19 cellular contexts compared by ENCODE assay signal in the genomic region with DNA sequence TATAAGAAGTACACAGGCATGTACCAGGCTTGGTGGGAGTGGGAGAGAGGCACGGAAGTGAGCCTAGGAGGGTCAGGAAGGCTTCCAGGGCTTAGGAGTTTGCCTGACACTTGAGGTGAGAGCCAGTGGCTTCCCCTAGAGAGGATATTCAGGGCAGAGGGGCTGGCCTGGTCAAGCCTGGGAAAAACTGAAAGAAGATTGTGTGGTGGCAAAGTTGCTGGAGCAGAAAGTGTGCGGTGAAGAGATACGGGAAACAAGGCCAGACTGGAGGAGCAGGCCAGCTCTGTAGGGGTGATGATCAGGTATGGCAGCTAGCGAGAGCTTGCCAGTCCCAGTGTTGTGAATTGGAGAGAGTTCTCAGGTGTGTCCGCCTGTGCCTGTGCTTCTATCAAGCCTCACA.
"Had no signal": no experiment of that assay in that cellular context is flagged by ENCODE, and none has a peak within 500 bp of the region (broad histone marks: within the 10 kb centered on the region; RNA-seq: fewer than 3 reads in every experiment).

No MANE protein-coding gene starts in this region.

- H3K4me1 ChIP-seq: colonic mucosa, prostate gland had no signal

- ATAC-seq: activated T-cell treated with anti-CD3 and anti-CD28 coated beads, Interleukin-2, amount 50 U/mL, for 72 hours; left lung; natural killer cell; stimulated activated naive CD8-positive, alpha-beta T cell treated with anti-CD3 and anti-CD28 coated beads, Interleukin-15, Interleukin-2, amounts not matched to agents 100 U/mL and 50 U/mL, for 24 hours; T-cell had no signal

- H3K27me3 ChIP-seq: colonic mucosa, left lung, ovary, right atrium auricular region, tibial artery had no signal

- H3K9me3 ChIP-seq: colonic mucosa, left lung, ovary, prostate gland, right atrium auricular region, tibial artery had no signal

- H3K27ac ChIP-seq: colonic mucosa, left lung, ovary, prostate gland, right atrium auricular region, tibial artery had no signal

- H3K4me3 ChIP-seq: colonic mucosa, left lung, ovary, prostate gland, right atrium auricular region, tibial artery had no signal

- H3K36me3 ChIP-seq: colonic mucosa, left lung, ovary, prostate gland, right atrium auricular region, tibial artery had no signal

- DNase-seq: activated CD4-positive, alpha-beta memory T cell treated with anti-CD3 and anti-CD28 coated beads for 36 hours; activated CD4-positive, alpha-beta T cell treated with anti-CD3 and anti-CD28 coated beads for 48 hours; activated effector memory CD4-positive, alpha-beta T cell treated with Interleukin-2 at 50 U/mL for 16 hours; activated naive CD4-positive, alpha-beta T cell treated with anti-CD3 and anti-CD28 coated beads for 36 hours; activated naive CD8-positive, alpha-beta T cell treated with anti-CD3 and anti-CD28 coated beads, Interleukin-2, amount 10 ng/mL, durations not matched to agents 7 days and 5 days; activated T-cell treated with anti-CD3 and anti-CD28 coated beads, Interleukin-2, amount 50 U/mL, for 72 hours; amniotic stem cell; colonic mucosa; left lung; mammary epithelial cell; natural killer cell; ovary; stimulated activated CD4-positive, alpha-beta T cell treated with anti-CD3 and anti-CD28 coated beads, Interleukin-12 subunit alpha, Interleukin-12 subunit beta, amount 100 ng/mL, for 4 hours; stimulated activated CD4-positive, alpha-beta T cell treated with anti-CD3 and anti-CD28 coated beads, Interleukin-4, amount 100 ng/mL, for 4 hours; stimulated activated naive CD8-positive, alpha-beta T cell treated with anti-CD3 and anti-CD28 coated beads, Interleukin-15, Interleukin-2, amounts not matched to agents 100 U/mL and 50 U/mL, for 24 hours; T-cell; tibial artery had no signal
